8 cellular contexts compared by ENCODE assay signal in the genomic region with DNA sequence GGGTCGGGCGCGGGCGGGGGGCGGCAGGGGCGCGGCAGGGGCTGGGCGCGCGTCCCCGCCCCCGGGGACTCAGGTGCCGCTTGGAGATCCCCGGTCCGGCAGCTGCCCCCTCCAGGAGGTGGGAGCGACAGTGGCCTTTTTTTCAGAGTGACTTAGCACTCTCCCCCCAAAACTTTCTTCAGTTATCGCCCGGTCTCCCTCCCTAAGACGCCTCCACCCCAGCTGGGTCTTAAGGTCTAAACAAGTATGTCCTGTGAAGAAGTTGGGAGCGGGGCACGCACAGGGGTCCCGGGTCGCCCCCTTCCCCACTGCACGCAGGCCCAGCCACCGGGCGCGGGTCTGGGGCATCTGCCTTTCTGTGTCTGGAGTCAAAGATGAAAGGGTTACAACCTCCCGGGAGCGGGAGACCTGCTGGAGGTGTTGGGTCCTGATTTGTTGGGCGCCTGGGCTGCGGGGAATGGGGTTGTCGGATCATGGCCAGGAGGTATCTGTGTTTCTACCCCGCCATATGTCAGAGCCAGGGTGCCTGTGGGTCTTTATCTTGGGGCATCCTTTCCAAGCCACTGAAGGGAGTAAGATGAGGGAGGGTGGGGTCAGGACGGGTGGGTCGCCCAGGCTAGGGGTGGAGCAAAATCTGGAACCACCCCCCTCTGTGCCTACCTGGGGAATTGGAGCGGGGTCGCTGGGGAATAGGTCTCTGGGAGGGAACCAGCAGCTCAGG. TPM values are rescaled to one million over a fixed set of nuclear protein-coding genes. Genes with fewer than 3 reads are reported as not detected.
DNase-seq lines count a peak whose midpoint lies in the region; ATAC-seq and TF ChIP-seq lines count a peak whose summit lies in the region.
"Had no signal": no experiment of that assay in that cellular context is flagged by ENCODE, and none has a peak within 500 bp of the region (broad histone marks: within the 10 kb centered on the region; RNA-seq: fewer than 3 reads in every experiment).

No MANE protein-coding gene starts in this region.

- H3K4me1 ChIP-seq in rectal smooth muscle tissue (ENCODE audit: control insufficient read depth, insufficient read depth, low read length), result no peaks in the 10 kb centered on the region

- POLR2A ChIA-PET in HEK293T (lab: Yijun Ruan, JAX), result no interaction called here

- no peaks in the 10 kb centered on the region for H3K27me3 ChIP-seq in rectal smooth muscle tissue (ENCODE audit: control insufficient read depth, insufficient read depth, low read length)

- TF ChIP-seq CTCF in HFFc6 (IDR thresholded peaks at IDR 0.05) (no peak), fibroblast of pulmonary artery (IDR thresholded peaks at IDR 0.05; ENCODE audit: low read length, missing control alignments) (no peak)

- peak overlapping the region; percentile 69 for H3K4me3 Mint-ChIP-seq in HFFc6

- no peak overlapping the region for H3K27ac ChIP-seq in rectal smooth muscle tissue (ENCODE audit: low read depth, low read length)

- H3K4me1 Mint-ChIP-seq in HFFc6 (ENCODE audit: low read depth), result peaks cover 33% of the 10 kb centered on the region

- no peaks in the 10 kb centered on the region for H3K36me3 ChIP-seq in rectal smooth muscle tissue (ENCODE audit: control insufficient read depth, insufficient read depth, low read length)

- peak overlapping the region; percentile 58 for H3K4me3 ChIP-seq in fibroblast of pulmonary artery (replicated peaks; ENCODE audit: low read depth, low read length)
- H3K4me3 ChIP-seq in rectal smooth muscle tissue (ENCODE audit: low read length), result peak overlapping the region; percentile 53

- peak overlapping the region; percentile 22 for H3K9ac ChIP-seq in rectal smooth muscle tissue (ENCODE audit: low read length)

- no peaks in the 10 kb centered on the region for H3K36me3 Mint-ChIP-seq in HFFc6 (ENCODE audit: low read depth)

- ATAC-seq in HG03159 (IDR thresholded peaks at IDR 0.05; ENCODE audit: unreplicated experiment), result no peak
- ATAC-seq in sciatic nerve, result no peak

- DNase-seq in HFFc6 (no peak), fibroblast of pulmonary artery (ENCODE audit: low read depth) (no peak), sciatic nerve (ENCODE audit: low spot score) (no peak), HEK293T (ENCODE audit: extremely low spot score) (no peak)
- peak; percentile 80 to 85 for DNase-seq in activated CD4-positive, alpha-beta T cell treated with anti-CD3 and anti-CD28 coated beads, Interleukin-2, amount 50 U/mL, for 48 hours

- H3K27me3 Mint-ChIP-seq in HFFc6 (ENCODE audit: insufficient read depth), result peaks cover 9% of the 10 kb centered on the region; the same call in 1 of the 2 replicates

- CTCF ChIA-PET in HEK293T (lab: Yijun Ruan, JAX), result interaction anchor here (0.7 to 2.2 kb wide), 4 partner anchors 10 to 87 kb away, joined by 3 to 9 read pairs (median 4); a partner anchor contains a TSS

- intact Hi-C loops in sciatic nerve (cut with DNase I), result loop anchor here (5.0 kb wide), 1 partner anchor 165 kb away; no protein-coding TSS in a partner anchor

- H3K9me3 Mint-ChIP-seq in HFFc6, result no peaks in the 10 kb centered on the region

- no peak overlapping the region for H3K27ac Mint-ChIP-seq in HFFc6

TF ChIP-seq in HEK293T, 16 proteins besides CTCF, POLR2A, EP300 and RAD21:
- TF ChIP-seq ELF4 (IDR thresholded peaks at IDR 0.05) (no peak), FOXM1 (IDR thresholded peaks at IDR 0.05; ENCODE audit: borderline replicate concordance) (no peak), BHLHE40 (IDR thresholded peaks at IDR 0.05; ENCODE audit: borderline replicate concordance) (no peak), TARDBP (IDR thresholded peaks at IDR 0.05) (no peak), NFRKB (IDR thresholded peaks at IDR 0.05) (no peak), LEF1 (IDR thresholded peaks at IDR 0.05; ENCODE audit: borderline replicate concordance) (no peak), HDGF (IDR thresholded peaks at IDR 0.05; ENCODE audit: borderline replicate concordance) (no peak)

RNA-seq across cellular contexts. Expression of a gene that starts 0.7 kb away (rescaled TPM):
- total RNA-seq in HFFc6 (2021; fragmentation: NEBNext Ultra II Directional; extraction: Animal tissue kit (Norgen Biotek cat#: 25700)), result 1 to 10 TPM; 1.6 to 8.0 (median 6.0) TPM
- 39.6 TPM for total RNA-seq in sciatic nerve

RNA-seq across cellular contexts. Expression of a gene that starts 39.5 kb away (rescaled TPM):
- total RNA-seq in HFFc6 (2021; fragmentation: NEBNext Ultra II Directional; extraction: Animal tissue kit (Norgen Biotek cat#: 25700)), result under 1 TPM in 1 of 6 experiments, not detected in 5; 0.11 TPM
- total RNA-seq in sciatic nerve, result not detected
- total RNA-seq: temporal lobe had no signal

Comparison
In these comparisons a context has a peak if more than half of its experiments do, and no peak if none do; other contexts are left out.
1. DNase-seq: peak in activated CD4-positive, alpha-beta T cell treated with anti-CD3 and anti-CD28 coated beads, Interleukin-2, amount 50 U/mL, for 48 hours (2 of 2); none in HFFc6 (single experiment), fibroblast of pulmonary artery (single experiment), sciatic nerve (single experiment) and HEK293T (single experiment).